ENCODE assay signal across 15 cellular contexts in the genomic region with DNA sequence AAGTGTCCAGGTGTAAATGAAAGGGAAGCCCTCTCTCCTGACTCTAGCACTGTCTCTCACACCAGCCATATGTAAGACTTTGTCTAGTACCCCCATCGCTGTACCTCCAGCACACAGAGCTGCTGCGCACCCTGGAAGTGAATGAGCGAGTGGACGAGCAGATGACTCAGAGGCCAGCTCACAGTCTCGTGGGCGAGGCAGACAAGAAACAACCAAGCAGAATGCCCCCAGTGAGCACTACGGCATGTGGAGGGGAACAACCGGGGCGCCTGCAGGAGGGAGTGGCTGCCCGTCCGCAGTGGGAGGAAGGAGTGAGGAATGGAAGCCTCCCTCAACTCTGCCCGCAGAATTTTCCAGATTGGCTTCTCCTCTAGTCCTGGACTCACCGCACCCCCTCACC. TPM values are rescaled to one million over a fixed set of nuclear protein-coding genes. Genes with fewer than 3 reads are reported as not detected.
A peak's percentile ranks its signal among the peaks of the same experiment; 100 is the strongest.
DNase-seq lines count a peak whose midpoint lies in the region; ATAC-seq, FAIRE-seq and TF ChIP-seq lines count a peak whose summit lies in the region.
"Had no signal": no experiment of that assay in that cellular context is flagged by ENCODE, and none has a peak within 500 bp of the region (broad histone marks: within the 10 kb centered on the region; RNA-seq: fewer than 3 reads in every experiment).

No MANE protein-coding gene starts in this region.

- H3K27me3 ChIP-seq in Caco-2 (replicated peaks; ENCODE audit: control insufficient read depth, insufficient read depth, low read length) = no peaks in the 10 kb centered on the region

- peak; percentile 60 for FAIRE-seq in RCC 7860 (lab: Jason Lieb, UNC)

- DNase-seq in AG10803 (ENCODE audit: low read depth) (peak; percentile 60), RCC 7860 (ENCODE audit: low spot score) (peak; percentile 77), epithelial cell of proximal tubule (ENCODE audit: low read depth) (peak; percentile 15), non-pigmented ciliary epithelial cell (ENCODE audit: low read depth) (peak; percentile 84), NCI-H1436 (lab: John Stamatoyannopoulos, UW) (no peak), Caco-2 (no peak)
- no peak for DNase-seq in activated CD8-positive, alpha-beta memory T cell treated with anti-CD3 and anti-CD28 coated beads, Interleukin-2, amount 10 ng/mL, durations not matched to agents 7 days and 5 days
- DNase-seq: CD8-positive, alpha-beta T cell; left ventricle myocardium superior; NCI-H510A treated with DMSO at 0.1 percent for 48 hours; stimulated activated CD4-positive, alpha-beta T cell treated with anti-CD3 and anti-CD28 coated beads, Interleukin-12 subunit alpha, Interleukin-12 subunit beta, amount 100 ng/mL, for 4 hours; T-helper 2 cell had no signal

- POLR2A ChIA-PET in Caco-2 (lab: Charles Lee) = no interaction called here

- H3K4me3 Mint-ChIP-seq in activated CD8-positive, alpha-beta memory T cell treated with anti-CD3 and anti-CD28 coated beads, Interleukin-2, amount 10 ng/mL, durations not matched to agents 7 days and 5 days = no peak overlapping the region
- H3K4me3 Mint-ChIP-seq in Caco-2 (ENCODE audit: unreplicated experiment) = no peak overlapping the region
- H3K4me3 Mint-ChIP-seq: CD8-positive, alpha-beta T cell; dendritic cell treated with granulocyte-macrophage colony-stimulating factor and Interleukin-4, amounts not matched to agents 40 ng/mL and 50 ng/mL, for 4 days; IgD-negative memory B cell had no signal

- BruUV-seq in Caco-2 (replicated peaks; lab: Mats Ljungman, UMichigan) = no TSS peak

- peaks cover 13% of the 10 kb centered on the region for H3K36me3 Mint-ChIP-seq in activated CD8-positive, alpha-beta memory T cell treated with anti-CD3 and anti-CD28 coated beads, Interleukin-2, amount 10 ng/mL, durations not matched to agents 7 days and 5 days
- H3K36me3 Mint-ChIP-seq in Caco-2 (ENCODE audit: insufficient read depth, unreplicated experiment) = no peaks in the 10 kb centered on the region

- 0 out of 2 replicates have a peak, but pooled peaks cover 3% of the 10 kb centered on the region for H3K4me1 ChIP-seq in Caco-2

- no peak for ATAC-seq in activated CD8-positive, alpha-beta memory T cell treated with anti-CD3 and anti-CD28 coated beads, Interleukin-2, amount 10 ng/mL, durations not matched to agents 7 days and 5 days
- no peak for ATAC-seq in GM18498 (IDR thresholded peaks at IDR 0.05; ENCODE audit: unreplicated experiment)
- ATAC-seq: CD8-positive, alpha-beta T cell; left ventricle myocardium superior had no signal

- H3K4me3 ChIP-seq in AG10803 (ENCODE audit: low read length) (no peak overlapping the region), epithelial cell of proximal tubule (ENCODE audit: low read depth, low read length) (no peak overlapping the region), Caco-2 (ENCODE audit: low read depth, low read length) (no peak overlapping the region)

- peaks cover 11% of the 10 kb centered on the region for H3K4me1 Mint-ChIP-seq in activated CD8-positive, alpha-beta memory T cell treated with anti-CD3 and anti-CD28 coated beads, Interleukin-2, amount 10 ng/mL, durations not matched to agents 7 days and 5 days
- H3K4me1 Mint-ChIP-seq in Caco-2 (ENCODE audit: low read depth, unreplicated experiment) = no peaks in the 10 kb centered on the region

- H3K36me3 ChIP-seq in Caco-2 (ENCODE audit: control insufficient read depth, insufficient read depth, low read length) = no peaks in the 10 kb centered on the region

- no peaks in the 10 kb centered on the region for H3K9me3 Mint-ChIP-seq in activated CD8-positive, alpha-beta memory T cell treated with anti-CD3 and anti-CD28 coated beads, Interleukin-2, amount 10 ng/mL, durations not matched to agents 7 days and 5 days (ENCODE audit: low read depth)
- H3K9me3 Mint-ChIP-seq in Caco-2 (ENCODE audit: unreplicated experiment) = no peaks in the 10 kb centered on the region
- H3K9me3 Mint-ChIP-seq: CD8-positive, alpha-beta T cell; dendritic cell treated with granulocyte-macrophage colony-stimulating factor and Interleukin-4, amounts not matched to agents 40 ng/mL and 50 ng/mL, for 4 days; IgD-negative memory B cell had no signal

- intact Hi-C loops in Caco-2 (cut with micrococcal nuclease; ENCODE audit: unreplicated experiment) = no loop called here

- H3K27me3 Mint-ChIP-seq in activated CD8-positive, alpha-beta memory T cell treated with anti-CD3 and anti-CD28 coated beads, Interleukin-2, amount 10 ng/mL, durations not matched to agents 7 days and 5 days = no peaks in the 10 kb centered on the region
- no peaks in the 10 kb centered on the region for H3K27me3 Mint-ChIP-seq in Caco-2 (ENCODE audit: insufficient read depth, unreplicated experiment)
- H3K27me3 Mint-ChIP-seq: dendritic cell treated with granulocyte-macrophage colony-stimulating factor and Interleukin-4, amounts not matched to agents 40 ng/mL and 50 ng/mL, for 4 days; IgD-negative memory B cell had no signal

- no peak for TF ChIP-seq CTCF in AG10803 (conservative IDR thresholded peaks at IDR 0.05; ENCODE audit: low read length)
- TF ChIP-seq CTCF in epithelial cell of proximal tubule (conservative IDR thresholded peaks at IDR 0.05; ENCODE audit: low read depth, low read length) = no peak
- no peak for TF ChIP-seq CTCF in Caco-2 (IDR thresholded peaks at IDR 0.05; ENCODE audit: insufficient read depth in 1 of 2, low read depth in 1 of 2, low read length in 1 of 2, severe bottlenecking in 1 of 2, unreplicated experiment in 1 of 2)

- H3K27ac Mint-ChIP-seq in activated CD8-positive, alpha-beta memory T cell treated with anti-CD3 and anti-CD28 coated beads, Interleukin-2, amount 10 ng/mL, durations not matched to agents 7 days and 5 days = no peak overlapping the region
- H3K27ac Mint-ChIP-seq in Caco-2 (ENCODE audit: unreplicated experiment) = no peak overlapping the region
- H3K27ac Mint-ChIP-seq: CD8-positive, alpha-beta T cell; dendritic cell treated with granulocyte-macrophage colony-stimulating factor and Interleukin-4, amounts not matched to agents 40 ng/mL and 50 ng/mL, for 4 days had no signal

- H3K9me3 ChIP-seq in Caco-2 = no peaks in the 10 kb centered on the region

- CTCF ChIA-PET in activated CD8-positive, alpha-beta memory T cell treated with anti-CD3 and anti-CD28 coated beads, Interleukin-2, amount 10 ng/mL, durations not matched to agents 7 days and 5 days (lab: Charles Lee) = no interaction called here
- CTCF ChIA-PET in Caco-2 (lab: Charles Lee) = no interaction called here

RNA-seq across cellular contexts. Expression of a gene that starts 46.4 kb away (rescaled TPM):
- 87.6 and 157 TPM in 2 replicates for total RNA-seq in epithelial cell of proximal tubule
- total RNA-seq in activated CD8-positive, alpha-beta memory T cell treated with anti-CD3 and anti-CD28 coated beads, Interleukin-2, amount 10 ng/mL, durations not matched to agents 7 days and 5 days = 100 to 1,000 TPM; 271 to 329 TPM
- total RNA-seq in Caco-2 (2022) = 99.6 and 107 TPM in 2 replicates

Comparison
In these comparisons a context has a peak if more than half of its experiments do, and no peak if none do; other contexts are left out.
1. DNase-seq: peak in AG10803 (single experiment), RCC 7860 (single experiment), epithelial cell of proximal tubule (single experiment) and non-pigmented ciliary epithelial cell (single experiment); none in activated CD8-positive, alpha-beta memory T cell treated with anti-CD3 and anti-CD28 coated beads, Interleukin-2, amount 10 ng/mL, durations not matched to agents 7 days and 5 days (single experiment), NCI-H1436 (single experiment) and Caco-2 (0 of 2).